Comparison of ENCODE assay signal across 22 cellular contexts in the genomic region with DNA sequence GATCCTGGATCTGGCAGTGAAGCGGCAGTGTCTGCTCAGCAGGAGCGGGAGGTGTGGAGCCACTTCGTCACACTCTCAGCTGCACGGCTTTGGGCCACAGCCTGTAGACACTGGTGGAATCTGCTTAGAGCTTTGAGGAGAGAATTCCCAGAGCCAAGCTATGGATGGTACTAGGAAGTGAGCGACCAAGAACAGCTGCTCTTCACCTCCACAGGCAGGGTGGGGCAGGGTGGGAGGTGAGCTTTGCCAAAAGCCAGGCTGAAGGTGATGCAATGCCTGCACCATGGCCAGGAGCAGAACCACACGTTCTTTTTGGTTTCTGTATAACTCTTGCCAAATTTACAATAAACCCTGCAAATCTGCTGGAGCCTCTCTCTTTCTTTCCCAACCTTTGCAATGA.
DNase-seq lines count a peak whose midpoint lies in the region; ATAC-seq, FAIRE-seq and TF ChIP-seq lines count a peak whose summit lies in the region.
"Had no signal": no experiment of that assay in that cellular context is flagged by ENCODE, and none has a peak within 500 bp of the region (broad histone marks: within the 10 kb centered on the region; RNA-seq: fewer than 3 reads in every experiment).

No MANE protein-coding gene starts in this region.

- peaks cover 3% of the 10 kb centered on the region for H3K27me3 Mint-ChIP-seq in neural progenitor cell (ENCODE audit: insufficient read depth, low read depth)

- H3K36me3 ChIP-seq in right atrium auricular region, result no peaks in the 10 kb centered on the region
- no peaks in the 10 kb centered on the region for H3K36me3 ChIP-seq in neural progenitor cell
- H3K36me3 ChIP-seq in SJCRH30, result no peaks in the 10 kb centered on the region

- H3K4me3 ChIP-seq in right atrium auricular region, result no peak overlapping the region
- H3K4me3 ChIP-seq in neural progenitor cell, result no peak overlapping the region
- H3K4me3 ChIP-seq in SJCRH30, result no peak overlapping the region
- H3K4me3 ChIP-seq: GM23248 had no signal

- H3K9me3 ChIP-seq in right atrium auricular region (no peaks in the 10 kb centered on the region), neural progenitor cell (ENCODE audit: low read depth) (peaks cover 8% of the 10 kb centered on the region), SJCRH30 (replicated peaks) (no peaks in the 10 kb centered on the region)

- peaks cover 66% of the 10 kb centered on the region for H3K9me3 Mint-ChIP-seq in neural progenitor cell

- TF ChIP-seq CTCF in right atrium auricular region (IDR thresholded peaks at IDR 0.05), result no peak
- no peak for TF ChIP-seq CTCF in RWPE1 (conservative IDR thresholded peaks at IDR 0.05; ENCODE audit: low read depth)
- TF ChIP-seq CTCF in neural progenitor cell (IDR thresholded peaks at IDR 0.05), result no peak

- H3F3A ChIP-seq in neural progenitor cell (ENCODE audit: low read depth), result no peaks in the 10 kb centered on the region

- intact Hi-C loops in left ventricle myocardium superior (cut with micrococcal nuclease), result no loop called here

- H3K36me3 Mint-ChIP-seq in neural progenitor cell, result no peaks in the 10 kb centered on the region
- H3K36me3 Mint-ChIP-seq: CD4-positive, CD25-positive, alpha-beta regulatory T cell had no signal

- H3K27me3 ChIP-seq in right atrium auricular region, result no peaks in the 10 kb centered on the region
- H3K27me3 ChIP-seq in neural progenitor cell, result no peaks in the 10 kb centered on the region
- no peaks in the 10 kb centered on the region for H3K27me3 ChIP-seq in SJCRH30

- no peak overlapping the region for H3K4me3 Mint-ChIP-seq in neural progenitor cell
- H3K4me3 Mint-ChIP-seq: CD4-positive, CD25-positive, alpha-beta regulatory T cell had no signal

- CTCF ChIA-PET in RWPE1 (lab: Yijun Ruan, JAX), result no interaction called here

- H4K20me1 ChIP-seq in neural progenitor cell (ENCODE audit: low read depth), result no peaks in the 10 kb centered on the region

- no peak overlapping the region for H3K27ac Mint-ChIP-seq in neural progenitor cell
- H3K27ac Mint-ChIP-seq: H9 had no signal

- ATAC-seq in left ventricle myocardium superior (no peak), HG02678 (IDR thresholded peaks at IDR 0.05; ENCODE audit: unreplicated experiment) (no peak)

- H3K9ac ChIP-seq in neural progenitor cell, result no peak overlapping the region
- H3K9ac ChIP-seq: GM23248 had no signal

- H3K4me1 ChIP-seq in right atrium auricular region, result no peaks in the 10 kb centered on the region
- no peaks in the 10 kb centered on the region for H3K4me1 ChIP-seq in neural progenitor cell
- H3K4me1 ChIP-seq in SJCRH30, result no peaks in the 10 kb centered on the region

- no peaks in the 10 kb centered on the region for H3K4me1 Mint-ChIP-seq in neural progenitor cell
- H3K4me1 Mint-ChIP-seq: CD4-positive, CD25-positive, alpha-beta regulatory T cell; H9 had no signal

- H3K79me2 ChIP-seq in neural progenitor cell (ENCODE audit: low read depth), result no peaks in the 10 kb centered on the region

- peak; percentile 89 for FAIRE-seq in urothelium cell line (lab: Jason Lieb, UNC)
- FAIRE-seq: D721Med, G401.6 had no signal

- peak; percentile 26 for DNase-seq in right atrium auricular region (ENCODE audit: low spot score)
- DNase-seq in left ventricle myocardium superior, result no peak
- DNase-seq in RWPE1 (ENCODE audit: low spot score), result no peak
- peak; percentile 19 for DNase-seq in fibroblast of gingiva (ENCODE audit: low read depth)
- DNase-seq in urothelium cell line (ENCODE audit: low spot score), result no peak
- no peak for DNase-seq in neural progenitor cell (ENCODE audit: low spot score)
- no peak for DNase-seq in SJCRH30
- DNase-seq: 8988T; CD4-positive, CD25-positive, alpha-beta regulatory T cell; H9; Karpas-422; MV-4-11; NCI-H1105 treated with DMSO at 0.1 percent for 48 hours; NCI-H146; NCI-H2029; NCI-H526; NCI-H82; SHP77 had no signal

- H3K4me2 ChIP-seq in neural progenitor cell, result no peak overlapping the region

- no peak overlapping the region for H2AFZ ChIP-seq in neural progenitor cell (replicated peaks)
- H2AFZ ChIP-seq: GM23248 had no signal

- POLR2A ChIA-PET in RWPE1 (lab: Yijun Ruan, JAX; ENCODE audit: low non-redundant PET), result no interaction called here

- H3K27ac ChIP-seq in right atrium auricular region (no peak overlapping the region), RWPE1 (peak overlapping the region; percentile 55; the same call in 1 of the 2 replicates), neural progenitor cell (no peak overlapping the region), SJCRH30 (no peak overlapping the region)
- H3K27ac ChIP-seq: GM23248 had no signal

Comparison
In these comparisons a context has a peak if more than half of its experiments do, and no peak if none do; other contexts are left out.
1. DNase-seq: peak in right atrium auricular region (single experiment) and fibroblast of gingiva (single experiment); none in left ventricle myocardium superior (single experiment), RWPE1 (single experiment), urothelium cell line (single experiment), neural progenitor cell (single experiment) and SJCRH30 (0 of 2).